Comparison of ENCODE assay signal across 20 cellular contexts in the genomic region with DNA sequence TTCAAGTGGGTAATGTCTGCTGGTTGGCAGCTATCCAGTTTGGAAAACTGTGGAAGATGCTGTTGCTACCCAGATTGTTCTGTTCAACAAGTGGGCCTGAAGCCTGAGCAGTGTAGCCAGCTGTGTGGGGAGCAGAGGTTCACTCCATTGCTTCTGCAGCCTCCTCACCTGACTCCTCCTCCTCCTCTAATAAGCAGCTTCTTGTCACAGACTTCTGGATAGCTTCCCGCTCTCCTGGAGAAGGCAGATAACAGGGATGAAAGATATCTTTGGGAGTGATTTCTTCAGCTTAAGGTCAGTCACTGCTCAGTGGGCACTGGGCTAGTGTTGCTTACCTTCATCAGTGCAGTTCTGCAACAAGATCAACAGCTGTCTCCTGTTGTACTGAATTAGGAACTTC. TPM values are rescaled to one million over a fixed set of nuclear protein-coding genes. Genes with fewer than 3 reads are reported as not detected.
DNase-seq lines count a peak whose midpoint lies in the region; ATAC-seq, FAIRE-seq and TF ChIP-seq lines count a peak whose summit lies in the region.
"Had no signal": no experiment of that assay in that cellular context is flagged by ENCODE, and none has a peak within 500 bp of the region (broad histone marks: within the 10 kb centered on the region; RNA-seq: fewer than 3 reads in every experiment).

No MANE protein-coding gene starts in this region.

- TF ChIP-seq CTCF in H9 (conservative IDR thresholded peaks at IDR 0.05) (no peak), K562 (IDR thresholded peaks at IDR 0.05 in 2 of 3, conservative IDR thresholded peaks at IDR 0.05 in 1 of 3; ENCODE audit: insufficient read depth in 2 of 3, low read depth in 1 of 3, low read length in 3 of 3) (no peak), spleen (IDR thresholded peaks at IDR 0.05 in 8 of 11, conservative IDR thresholded peaks at IDR 0.05 in 3 of 11) (no peak), lower leg skin (IDR thresholded peaks at IDR 0.05) (no peak)

- H3K27me3 Mint-ChIP-seq in activated naive CD8-positive, alpha-beta T cell: peaks cover 2% of the 10 kb centered on the region
- H3K27me3 Mint-ChIP-seq in activated naive CD8-positive, alpha-beta T cell treated with anti-CD3 and anti-CD28 coated beads, Interleukin-2, amount 50 U/mL, for 24 hours: peaks cover 5% of the 10 kb centered on the region
- H3K27me3 Mint-ChIP-seq in H9 (ENCODE audit: low read depth): peaks cover 7% of the 10 kb centered on the region

- H3K79me2 ChIP-seq in H9 (ENCODE audit: insufficient read depth, low read length) (no peaks in the 10 kb centered on the region), K562 (ENCODE audit: control insufficient read depth, insufficient read depth, low read length) (peaks cover 14% of the 10 kb centered on the region; the same call in 2 of the 3 replicates)

- no TSS peak for BruUV-seq in K562 (replicated peaks; lab: Mats Ljungman, UMichigan)

- CTCF ChIA-PET in K562 (lab: Yijun Ruan, JAX; ENCODE audit: low intra/inter-chr PET ratio): no interaction called here

- no peak overlapping the region for H2BK120ac ChIP-seq in H9 (ENCODE audit: low read depth, low read length, poor library complexity, severe bottlenecking)

- TF ChIP-seq EP300 in K562 (IDR thresholded peaks at IDR 0.05; ENCODE audit: low read length): no peak

- H3K27ac ChIP-seq in H9 (ENCODE audit: insufficient read length, low read depth, low read length) (no peak overlapping the region), K562 (ENCODE audit: extremely low read depth, low read depth, low read length) (no peak overlapping the region), spleen (no peak overlapping the region)
- H3K27ac ChIP-seq: psoas muscle, testis had no signal

- no peak overlapping the region for H3K23ac ChIP-seq in H9 (ENCODE audit: insufficient read length, low read depth, low read length)

- no peak for FAIRE-seq in K562 (lab: Jason Lieb, UNC)
- FAIRE-seq: colon, D721Med, endometrium, keratinocyte had no signal

- no peaks in the 10 kb centered on the region for H3K9me1 ChIP-seq in K562 (ENCODE audit: control insufficient read depth, insufficient read depth, low read length)

- H4K91ac ChIP-seq in H9 (ENCODE audit: insufficient read length, low read depth, low read length): no peak overlapping the region

- H3K36me3 Mint-ChIP-seq in activated naive CD8-positive, alpha-beta T cell: no peaks in the 10 kb centered on the region
- H3K36me3 Mint-ChIP-seq in activated naive CD8-positive, alpha-beta T cell treated with anti-CD3 and anti-CD28 coated beads, Interleukin-2, amount 50 U/mL, for 24 hours (ENCODE audit: low read depth): peaks cover 46% of the 10 kb centered on the region
- peaks cover 21 to 60% (median 50%) of the 10 kb centered on the region in 3 experiments for H3K36me3 Mint-ChIP-seq in H9 (ENCODE audit: insufficient read depth in 1 of 3, low read depth in 3 of 3)

- H3K4me2 ChIP-seq in H9 (ENCODE audit: insufficient read depth, insufficient read length, low read length) (no peak overlapping the region), K562 (ENCODE audit: insufficient read depth, low read length) (no peak overlapping the region)
- H3K4me2 ChIP-seq: smooth muscle cell had no signal

- TF ChIP-seq RAD21 in K562 (CRISPR knock-in tag; conservative IDR thresholded peaks at IDR 0.05 in 1 of 2, IDR thresholded peaks at IDR 0.05 in 1 of 2): no peak

- no peaks in the 10 kb centered on the region for H4K20me1 ChIP-seq in H9 (ENCODE audit: control insufficient read depth, insufficient read depth, insufficient read length)
- H4K20me1 ChIP-seq in K562 (replicated peaks; ENCODE audit: control insufficient read depth, insufficient read depth, low read length): peaks cover 13% of the 10 kb centered on the region; the same call in 1 of the 2 replicates

- H3K4ac ChIP-seq in H9 (ENCODE audit: low read depth, low read length): no peak overlapping the region

- no peak overlapping the region for H3K18ac ChIP-seq in H9 (ENCODE audit: insufficient read length, low read depth, low read length)

- H3K4me1 ChIP-seq in H9 (ENCODE audit: insufficient read depth, low read length) (no peaks in the 10 kb centered on the region), K562 (replicated peaks in 1 of 2; ENCODE audit: control insufficient read depth in 2 of 2, insufficient read depth in 2 of 2, low read length in 2 of 2) (peaks cover 10 to 13% of the 10 kb centered on the region in 2 experiments; a peak in 3 of 5 replicates), spleen (peaks cover 9 to 58% (median 36%) of the 10 kb centered on the region in 6 donors)

- no peak overlapping the region for H3K9ac ChIP-seq in H9 (ENCODE audit: extremely low read depth, insufficient read length, low read length)
- H3K9ac ChIP-seq in K562 (ENCODE audit: insufficient read depth in 1 of 2, low read depth in 2 of 2, low read length in 2 of 2): peak overlapping the region in 1 of 2 experiments; percentile 38; a peak in 1 of 4 replicates

- H3K4me3 Mint-ChIP-seq in activated naive CD8-positive, alpha-beta T cell: peak overlapping the region; percentile 97
- H3K4me3 Mint-ChIP-seq in activated naive CD8-positive, alpha-beta T cell treated with anti-CD3 and anti-CD28 coated beads, Interleukin-2, amount 50 U/mL, for 24 hours: no peak overlapping the region
- peak overlapping the region; percentile 38 to 99; a peak in 3 of 5 replicates for H3K4me3 Mint-ChIP-seq in H9

- H3K4me1 Mint-ChIP-seq in activated naive CD8-positive, alpha-beta T cell (ENCODE audit: low read depth): peaks cover 33% of the 10 kb centered on the region
- peaks cover 36% of the 10 kb centered on the region for H3K4me1 Mint-ChIP-seq in activated naive CD8-positive, alpha-beta T cell treated with anti-CD3 and anti-CD28 coated beads, Interleukin-2, amount 50 U/mL, for 24 hours
- H3K4me1 Mint-ChIP-seq in H9: peaks cover 20 to 22% of the 10 kb centered on the region in 2 experiments

- H3K4me3 ChIP-seq in K562 (no peak overlapping the region), spleen (no peak overlapping the region), lower leg skin (ENCODE audit: low read depth, poor library complexity, severe bottlenecking) (no peak overlapping the region)
- H3K4me3 ChIP-seq: psoas muscle, smooth muscle cell, testis had no signal

- H2BK15ac ChIP-seq in H9 (ENCODE audit: low read depth, low read length): no peak overlapping the region

- no peak for DNase-seq in activated naive CD8-positive, alpha-beta T cell treated with anti-CD3 and anti-CD28 coated beads, Interleukin-2, amount 50 U/mL, for 24 hours
- DNase-seq in H9 (no peak), K562 (ENCODE audit: extremely low read depth in 1 of 4, low spot score in 3 of 4) (peak in 2 of 4 experiments; percentile 25 to 71), spleen (peak; percentile 6), lower leg skin (ENCODE audit: low spot score in 2 of 2) (no peak)
- DNase-seq: activated CD8-positive, alpha-beta memory T cell treated with anti-CD3 and anti-CD28 coated beads for 24 hours; activated effector memory CD4-positive, alpha-beta T cell treated with anti-CD3 and anti-CD28 coated beads, Interleukin-2, amount 50 U/mL, for 16 hours; anterior cingulate cortex; hippocampal formation; NCI-H1694 treated with DMSO at 0.1 percent for 48 hours; psoas muscle; testis had no signal

- no peaks in the 10 kb centered on the region for H3K79me1 ChIP-seq in H9 (ENCODE audit: insufficient read depth, low read depth, low read length, poor library complexity, severe bottlenecking)

- POLR2A ChIA-PET in K562 (lab: Yijun Ruan, JAX): interaction anchor here (0.8 to 1.4 kb wide), 6 partner anchors 10 to 287 kb away, joined by 3 to 4 read pairs (median 4); a partner anchor contains a TSS

- in situ Hi-C loops in K562 (cut with MboI): no loop called here

- no peak overlapping the region for H2BK5ac ChIP-seq in H9 (ENCODE audit: insufficient read length, low read length)

- peak overlapping the region; percentile 64 for H3K27ac Mint-ChIP-seq in activated naive CD8-positive, alpha-beta T cell
- no peak overlapping the region for H3K27ac Mint-ChIP-seq in activated naive CD8-positive, alpha-beta T cell treated with anti-CD3 and anti-CD28 coated beads, Interleukin-2, amount 50 U/mL, for 24 hours
- peak overlapping the region in 1 of 3 experiments; percentile 48; a peak in 1 of 7 replicates for H3K27ac Mint-ChIP-seq in H9

- TF ChIP-seq POLR2A in K562 (conservative IDR thresholded peaks at IDR 0.05) (no peak), spleen (IDR thresholded peaks at IDR 0.05) (no peak), lower leg skin (IDR thresholded peaks at IDR 0.05) (no peak)

- H3K56ac ChIP-seq in H9 (ENCODE audit: insufficient read length, low read depth, low read length): no peak overlapping the region

- peaks cover 50% of the 10 kb centered on the region for H3K36me3 ChIP-seq in K562 (ENCODE audit: control insufficient read depth, insufficient read depth, low read length)
- H3K36me3 ChIP-seq in spleen: peaks cover 2 to 61% (median 57%) of the 10 kb centered on the region in 6 donors

- no peak overlapping the region for H2BK12ac ChIP-seq in H9 (ENCODE audit: insufficient read length, low read depth, low read length)

- H3K27me3 ChIP-seq in H9 (ENCODE audit: insufficient read depth, low read length) (no peaks in the 10 kb centered on the region), K562 (ENCODE audit: control insufficient read depth in 2 of 2, insufficient read depth in 2 of 2, low read length in 2 of 2) (no peaks in the 10 kb centered on the region), spleen (replicated peaks in 1 of 7) (peaks cover 0 to 13% (median 0%) of the 10 kb centered on the region in 7 donors)
- H3K27me3 ChIP-seq: testis had no signal

- H3T11ph ChIP-seq in H9 (ENCODE audit: low read length): no peak overlapping the region

- H2AK5ac ChIP-seq in H9 (ENCODE audit: insufficient read length, low read length): no peak overlapping the region

- H3K9me3 ChIP-seq in H9 (ENCODE audit: control insufficient read depth, low read depth, low read length): no peaks in the 10 kb centered on the region
- H3K9me3 ChIP-seq in K562 (replicated peaks; ENCODE audit: control insufficient read depth, insufficient read depth, low read depth, low read length): no peaks in the 10 kb centered on the region
- H3K9me3 ChIP-seq in spleen: no peaks in the 10 kb centered on the region
- H3K9me3 ChIP-seq: psoas muscle, testis had no signal

- intact Hi-C loops in K562 (cut with micrococcal nuclease) (no loop called here), spleen (cut with DNase I; ENCODE audit: low total_unique reads) (no loop called here), lower leg skin (cut with DNase I; ENCODE audit: low total_unique reads) (no loop called here)

- no peak overlapping the region for H2AFZ ChIP-seq in H9 (ENCODE audit: low read length)
- no peak overlapping the region for H2AFZ ChIP-seq in K562 (ENCODE audit: low read depth, low read length)

- no peaks in the 10 kb centered on the region for H3K9me3 Mint-ChIP-seq in activated naive CD8-positive, alpha-beta T cell (ENCODE audit: low read depth)
- H3K9me3 Mint-ChIP-seq in activated naive CD8-positive, alpha-beta T cell treated with anti-CD3 and anti-CD28 coated beads, Interleukin-2, amount 50 U/mL, for 24 hours: no peaks in the 10 kb centered on the region
- H3K9me3 Mint-ChIP-seq in H9: no peaks in the 10 kb centered on the region

- no peak overlapping the region for H4K5ac ChIP-seq in H9 (ENCODE audit: insufficient read length, low read depth, low read length)

- no peak overlapping the region for H2BK20ac ChIP-seq in H9 (ENCODE audit: low read depth, low read length, poor library complexity, severe bottlenecking)

- no peak overlapping the region for H4K8ac ChIP-seq in H9 (replicated peaks; ENCODE audit: insufficient read length, low read depth, low read length)

- H3K14ac ChIP-seq in H9 (ENCODE audit: insufficient read depth, low read length): no peak overlapping the region

- no CpG with 5 or more reads among the region's 1 CpG for WGBS in H9 (ENCODE audit: extremely low coverage, insufficient read length, low lambda C conversion rate)
- WGBS in K562 (ENCODE audit: insufficient coverage, low coverage, missing lambda C conversion rate): 17% methylated on average over 1 of the region's 1 CpG
- WGBS in spleen, 5 donors: 87 to 100% (median 95%) methylated on average over 1 of the region's 1 CpG
- WGBS in lower leg skin, 2 donors: 83 to 95% methylated on average over 1 of the region's 1 CpG

- ATAC-seq in activated naive CD8-positive, alpha-beta T cell treated with anti-CD3 and anti-CD28 coated beads, Interleukin-2, amount 50 U/mL, for 24 hours: no peak
- ATAC-seq in K562: no peak
- no peak for ATAC-seq in HG03095 (IDR thresholded peaks at IDR 0.05; ENCODE audit: unreplicated experiment)
- ATAC-seq: psoas muscle, Right ventricle myocardium inferior had no signal

- H3K23me2 ChIP-seq in H9 (ENCODE audit: insufficient read length, low read depth, low read length, poor library complexity, severe bottlenecking): peaks cover 3% of the 10 kb centered on the region

RNA-seq across cellular contexts. Expression of a gene that starts 2.0 kb away (rescaled TPM):
- total RNA-seq in H9 (2021) (64.0 and 65.8 TPM in 2 replicates), K562 (2014; rRNA removed) (69.0 and 73.0 TPM in 2 replicates), K562 (2014; rRNA removed; fragmentation: Illumina TruSeq; extraction: Trizol) (73.8 and 75.5 TPM in 2 replicates), K562 (2015; rRNA removed; fragmentation: Illumina TruSeq; extraction: Trizol) (64.6 and 66.9 TPM in 2 replicates), K562 (2021) (69.7 and 76.4 TPM in 2 replicates), spleen (10 to 100 TPM; 28.1 to 54.0 (median 40.1) TPM), lower leg skin (10 to 100 TPM in 3 of 4 donors, 1 to 10 TPM in 1; 7.5 to 26.9 (median 22.5) TPM)
- 66.1 and 98.7 TPM in 2 replicates for total RNA-seq in K562 (2011; cell fraction: chromatin; rRNA removed; ENCODE audit: low replicate concordance)
- total RNA-seq in K562 (2011; cell fraction: nucleolus; rRNA removed): 83.4 and 96.9 TPM in 2 replicates
- total RNA-seq in K562 (2011; cell fraction: nucleoplasm; rRNA removed): 89.8 and 104 TPM in 2 replicates
- polyA plus RNA-seq in K562 (2011; rRNA removed) (99.3 and 113 TPM in 2 replicates), K562 (2014; fragmentation: Illumina TruSeq; extraction: Trizol) (57.5 and 79.6 TPM in 2 replicates), K562 (2014; fragmentation: Nextera tagmentation; extraction: Ambion mirVana) (100 to 1,000 TPM; 235 to 253 TPM), K562 (2014; rRNA removed) (114 and 126 TPM in 2 replicates), spleen (10 to 100 TPM; 77.6 to 84.1 (median 78.5) TPM)
- polyA plus RNA-seq in K562 (2011; cell fraction: cytosol; rRNA removed): 111 and 118 TPM in 2 replicates
- 125 and 132 TPM in 2 replicates for polyA plus RNA-seq in K562 (2011; cell fraction: nucleus; rRNA removed)
- polyA plus RNA-seq in K562 (2012): 66.6 and 90.2 TPM in 2 replicates
- polyA minus RNA-seq in K562 (2011; rRNA and poly(A)+ RNA removed): 57.9 and 59.2 TPM in 2 replicates
- polyA minus RNA-seq in K562 (2011; cell fraction: cytosol; rRNA and poly(A)+ RNA removed): 20.4 and 32.0 TPM in 2 replicates
- polyA minus RNA-seq in K562 (2011; cell fraction: nucleus; rRNA and poly(A)+ RNA removed): 31.8 and 52.6 TPM in 2 replicates

RNA-seq across cellular contexts. Expression of a gene that starts 45.0 kb away (rescaled TPM):
- total RNA-seq in H9 (2021) (153 and 157 TPM in 2 replicates), K562 (2014; rRNA removed) (46.2 and 52.4 TPM in 2 replicates), K562 (2014; rRNA removed; fragmentation: Illumina TruSeq; extraction: Trizol) (80.2 and 98.0 TPM in 2 replicates), K562 (2015; rRNA removed; fragmentation: Illumina TruSeq; extraction: Trizol) (43.0 and 50.8 TPM in 2 replicates), K562 (2021) (136 and 143 TPM in 2 replicates), spleen (100 to 1,000 TPM; 172 to 428 (median 248) TPM), lower leg skin (100 to 1,000 TPM in 3 of 4 donors, 10 to 100 TPM in 1; 99.9 to 162 (median 118) TPM)
- total RNA-seq in K562 (2011; cell fraction: chromatin; rRNA removed; ENCODE audit: low replicate concordance): 280 and 307 TPM in 2 replicates
- total RNA-seq in K562 (2011; cell fraction: nucleolus; rRNA removed): 135 and 156 TPM in 2 replicates
- total RNA-seq in K562 (2011; cell fraction: nucleoplasm; rRNA removed): 189 and 207 TPM in 2 replicates
- polyA plus RNA-seq in K562 (2011; rRNA removed) (96.4 and 96.7 TPM in 2 replicates), K562 (2014; fragmentation: Illumina TruSeq; extraction: Trizol) (113 and 139 TPM in 2 replicates), K562 (2014; fragmentation: Nextera tagmentation; extraction: Ambion mirVana) (10 to 100 TPM; 55.4 to 78.1 TPM), K562 (2014; rRNA removed) (72.1 and 80.1 TPM in 2 replicates), spleen (100 to 1,000 TPM; 101 to 134 (median 125) TPM)
- polyA plus RNA-seq in K562 (2011; cell fraction: cytosol; rRNA removed): 51.2 and 67.3 TPM in 2 replicates
- polyA plus RNA-seq in K562 (2011; cell fraction: nucleus; rRNA removed): 77.1 and 89.2 TPM in 2 replicates
- 114 and 182 TPM in 2 replicates for polyA plus RNA-seq in K562 (2012)
- polyA minus RNA-seq in K562 (2011; rRNA and poly(A)+ RNA removed): 215 and 241 TPM in 2 replicates
- polyA minus RNA-seq in K562 (2011; cell fraction: cytosol; rRNA and poly(A)+ RNA removed): 100 and 104 TPM in 2 replicates
- 33.3 and 54.5 TPM in 2 replicates for polyA minus RNA-seq in K562 (2011; cell fraction: nucleus; rRNA and poly(A)+ RNA removed)

RNA-seq across cellular contexts. Expression of a gene that starts 50.2 kb away (rescaled TPM):
- 31.3 and 34.8 TPM in 2 replicates for total RNA-seq in H9 (2021)
- 20.3 and 28.1 TPM in 2 replicates for total RNA-seq in K562 (2011; cell fraction: chromatin; rRNA removed; ENCODE audit: low replicate concordance)
- total RNA-seq in K562 (2011; cell fraction: nucleolus; rRNA removed): 14.3 and 18.3 TPM in 2 replicates
- total RNA-seq in K562 (2011; cell fraction: nucleoplasm; rRNA removed): 11.2 and 26.9 TPM in 2 replicates
- 31.5 and 59.7 TPM in 2 replicates for total RNA-seq in K562 (2014; rRNA removed)
- total RNA-seq in K562 (2014; rRNA removed; fragmentation: Illumina TruSeq; extraction: Trizol): 33.3 and 35.3 TPM in 2 replicates
- total RNA-seq in K562 (2015; rRNA removed; fragmentation: Illumina TruSeq; extraction: Trizol): 25.4 and 26.5 TPM in 2 replicates
- total RNA-seq in K562 (2021): 25.2 and 25.3 TPM in 2 replicates
- 56.4 and 59.7 TPM in 2 replicates for polyA plus RNA-seq in K562 (2011; rRNA removed)
- polyA plus RNA-seq in K562 (2011; cell fraction: cytosol; rRNA removed): 14.2 and 36.0 TPM in 2 replicates
- 16.0 and 28.8 TPM in 2 replicates for polyA plus RNA-seq in K562 (2011; cell fraction: nucleus; rRNA removed)
- 32.6 and 35.2 TPM in 2 replicates for polyA plus RNA-seq in K562 (2012)
- polyA plus RNA-seq in K562 (2014; fragmentation: Illumina TruSeq; extraction: Trizol): 29.0 and 30.4 TPM in 2 replicates
- polyA plus RNA-seq in K562 (2014; fragmentation: Nextera tagmentation; extraction: Ambion mirVana): 10 to 100 TPM; 19.2 to 26.2 TPM
- polyA plus RNA-seq in K562 (2014; rRNA removed): 30.7 and 31.0 TPM in 2 replicates
- 35.8 and 43.0 TPM in 2 replicates for polyA minus RNA-seq in K562 (2011; rRNA and poly(A)+ RNA removed)
- polyA minus RNA-seq in K562 (2011; cell fraction: cytosol; rRNA and poly(A)+ RNA removed): 10.9 and 14.4 TPM in 2 replicates
- 14.7 and 19.4 TPM in 2 replicates for polyA minus RNA-seq in K562 (2011; cell fraction: nucleus; rRNA and poly(A)+ RNA removed)
- total RNA-seq in spleen: 10 to 100 TPM; 18.6 to 24.0 (median 20.2) TPM
- 10 to 100 TPM; 29.2 to 34.6 (median 32.5) TPM for polyA plus RNA-seq in spleen
- total RNA-seq in lower leg skin: 10 to 100 TPM; 16.5 to 19.2 (median 18.3) TPM
